Comparison of ENCODE assay signal across 1 cellular context in genomic region chr13:98981596-98982195, GRCh38.
TF ChIP-seq lines count a peak whose summit lies in the region.

No MANE protein-coding gene starts in this region.

TF ChIP-seq in SK-N-SH, 30 proteins besides CTCF, POLR2A, EP300 and RAD21 (continued from another document):
- TF ChIP-seq USF1 (IDR thresholded peaks at IDR 0.05; ENCODE audit: borderline replicate concordance, low read depth) (no peak), FOXJ3 (CRISPR knock-in tag; IDR thresholded peaks at IDR 0.05) (no peak), SIN3A (IDR thresholded peaks at IDR 0.05; ENCODE audit: borderline replicate concordance, low read depth, low read length) (no peak)
